In the genomic region with DNA sequence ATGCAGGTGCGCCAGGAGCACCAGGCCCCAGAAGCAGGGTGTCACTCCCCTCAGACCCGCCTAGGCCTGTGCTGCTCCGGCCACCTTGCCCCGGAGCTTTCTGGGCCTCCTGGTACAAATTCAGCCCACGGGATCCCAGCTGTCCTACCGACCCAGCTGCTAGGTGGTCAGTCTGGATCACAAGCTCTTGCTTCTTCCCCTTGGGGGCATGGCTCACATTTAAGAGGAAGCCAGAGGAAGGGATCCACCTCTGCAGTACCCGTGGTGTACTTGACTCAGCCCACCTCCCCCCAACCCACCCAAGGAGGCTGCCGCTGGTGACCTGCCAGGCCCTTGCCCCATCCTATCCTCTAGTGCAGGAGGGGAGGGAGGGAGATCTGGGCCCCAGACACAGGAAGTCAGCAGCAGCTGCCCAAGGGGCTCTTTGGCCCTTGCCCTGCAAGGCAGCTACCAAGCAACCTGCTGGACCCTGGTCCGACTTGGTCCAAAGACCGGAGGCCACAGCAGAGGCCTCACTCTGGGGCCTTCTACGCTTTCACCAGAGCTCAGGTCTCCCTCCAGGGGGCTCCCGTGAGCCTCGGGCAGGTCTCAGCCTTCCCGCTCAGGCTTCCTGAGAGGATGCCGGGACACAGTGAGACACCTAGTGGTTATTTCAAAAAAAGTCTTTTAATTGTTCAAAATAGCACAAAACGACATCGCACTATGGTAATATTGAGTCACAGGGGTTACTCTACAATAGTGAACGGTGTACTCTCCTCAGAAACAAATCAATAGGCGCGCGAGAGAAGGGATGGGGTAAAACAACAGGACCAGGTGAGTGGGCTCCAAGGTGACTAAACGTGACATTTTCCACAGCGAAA, we compare ENCODE assay signal across 1 cellular context.
TF ChIP-seq lines count a peak whose summit lies in the region.

No MANE protein-coding gene starts in this region.

TF ChIP-seq in IMR-90, 13 proteins besides CTCF, POLR2A, EP300 and RAD21:
- TF ChIP-seq MXI1 (IDR thresholded peaks at IDR 0.05; ENCODE audit: borderline replicate concordance, low read depth, low read length) (no peak), SMC3 (IDR thresholded peaks at IDR 0.05; ENCODE audit: low read depth, low read length) (peak; percentile 53)
